ENCODE assay signal across 15 cellular contexts in genomic region chr14:90777830-90778467, GRCh38.
"Had no signal": no experiment of that assay in that cellular context is flagged by ENCODE, and none has a peak within 500 bp of the region (broad histone marks: within the 10 kb centered on the region; RNA-seq: fewer than 3 reads in every experiment).

No MANE protein-coding gene starts in this region.

- H3K27me3 ChIP-seq: tibial nerve had no signal

- H3K27ac ChIP-seq: prostate gland, tibial nerve had no signal

- H3K9me3 ChIP-seq: prostate gland, tibial nerve had no signal

- ATAC-seq: activated CD8-positive, alpha-beta T cell treated with anti-CD3 and anti-CD28 coated beads for 36 hours; right cardiac atrium; stimulated activated naive CD8-positive, alpha-beta T cell treated with anti-CD3 and anti-CD28 coated beads, Interleukin-15, Interleukin-2, amounts not matched to agents 100 U/mL and 50 U/mL, for 24 hours had no signal

- H3K4me1 ChIP-seq: prostate gland, tibial nerve had no signal

- H3K4me3 ChIP-seq: prostate gland, tibial nerve had no signal

- DNase-seq: activated B cell treated with CpG ODN at 0.5 μM for 24 hours; activated CD4-positive, alpha-beta T cell treated with anti-CD3 and anti-CD28 coated beads for 4 hours; activated CD8-positive, alpha-beta T cell treated with anti-CD3 and anti-CD28 coated beads for 36 hours; activated naive CD4-positive, alpha-beta T cell treated with anti-CD3 and anti-CD28 coated beads for 36 hours; activated T-cell treated with anti-CD3 and anti-CD28 coated beads, Interleukin-2, amount 50 U/mL, for 1 hour; cerebellar nuclear complex; effector memory CD4-positive, alpha-beta T cell; hippocampal formation; mammary epithelial cell; right cardiac atrium; stimulated activated CD4-positive, alpha-beta T cell treated with anti-CD3 and anti-CD28 coated beads, Interleukin-2, amount 100 ng/mL, for 24 hours; stimulated activated naive CD8-positive, alpha-beta T cell treated with anti-CD3 and anti-CD28 coated beads, Interleukin-15, Interleukin-2, amounts not matched to agents 100 U/mL and 50 U/mL, for 24 hours; substantia nigra had no signal
